35 cellular contexts compared by ENCODE assay signal in the genomic region with DNA sequence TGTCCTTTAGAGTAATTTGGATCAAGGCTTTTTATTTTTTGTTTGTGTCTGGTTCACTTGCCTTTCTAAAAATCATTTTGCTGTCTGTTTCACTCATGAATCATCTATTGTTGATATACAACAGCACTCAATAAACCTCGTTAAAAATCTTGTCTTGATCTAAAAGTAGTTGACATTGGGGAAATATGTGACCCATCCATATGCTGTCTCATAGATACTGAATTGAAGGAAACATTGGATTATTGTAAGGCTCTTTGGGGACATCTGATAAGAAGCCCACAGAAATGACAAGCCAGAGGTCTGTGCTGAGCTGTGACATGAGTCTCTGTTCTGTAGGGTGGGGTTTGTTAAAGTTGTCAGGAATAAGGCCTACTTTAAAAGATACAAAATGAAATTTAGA.
"Had no signal": no experiment of that assay in that cellular context is flagged by ENCODE, and none has a peak within 500 bp of the region (broad histone marks: within the 10 kb centered on the region; RNA-seq: fewer than 3 reads in every experiment).

No MANE protein-coding gene starts in this region.

- DNase-seq: activated B cell treated with CpG ODN at 0.5 μM for 24 hours; activated CD4-positive, alpha-beta memory T cell treated with anti-CD3 and anti-CD28 coated beads for 36 hours; activated CD4-positive, alpha-beta T cell treated with anti-CD3 and anti-CD28 coated beads for 4 hours; activated CD4-positive, alpha-beta T cell treated with anti-CD3 and anti-CD28 coated beads, Interleukin-2, amount 50 U/mL, for 1 hour; activated CD4-positive, CD25-positive, alpha-beta regulatory T cell treated with anti-CD3 and anti-CD28 coated beads, Interleukin-2, amount 50 U/mL, for 72 hours; activated CD8-positive, alpha-beta memory T cell treated with anti-CD3 and anti-CD28 coated beads, Interleukin-2, amount 50 U/mL, for 4 hours; activated gamma-delta T cell treated with Interleukin-2 at 50 U/mL for 16 hours; activated naive CD4-positive, alpha-beta T cell treated with anti-CD3 and anti-CD28 coated beads for 36 hours; activated T-cell treated with anti-CD3 and anti-CD28 coated beads for 4 hours; activated T-cell treated with anti-CD3 and anti-CD28 coated beads, Interleukin-2, amount 50 U/mL, for 4 hours; adrenal gland; body of pancreas; Kasumi-1; KG1; MM.1S; NCI-H1092 treated with DMSO at 0.1 percent for 48 hours; NCI-H1417; NCI-H146; NCI-H187; NCI-H2029 treated with DMSO at 0.1 percent for 48 hours; NCI-H2107; NCI-H2171; NCI-H510A; NCI-H526; NCI-H748 treated with DMSO at 0.1 percent for 48 hours; NK-92 treated with Interleukin-12 subunit alpha and Interleukin-12 subunit beta, amount 100 ng/mL, for 24 hours; PC-3; Peyer's patch; RPMI8226; T-cell; T-helper 17 cell had no signal

- H3K9me3 ChIP-seq: adrenal gland, body of pancreas, breast epithelium, Peyer's patch had no signal

- H3K27ac ChIP-seq: adrenal gland, body of pancreas, breast epithelium, Peyer's patch, SK-N-MC, VCaP had no signal

- H3K4me1 ChIP-seq: adrenal gland, body of pancreas, breast epithelium, Peyer's patch had no signal

- ATAC-seq: activated naive CD4-positive, alpha-beta T cell treated with anti-CD3 and anti-CD28 coated beads, Interleukin-2, amount 50 U/mL, for 72 hours; activated T-cell treated with anti-CD3 and anti-CD28 coated beads, Interleukin-2, amount 50 U/mL, for 4 hours; body of pancreas; PC-3; T-cell; T-helper 17 cell had no signal

- H3K4me3 ChIP-seq: adrenal gland, body of pancreas, breast epithelium, Peyer's patch, SK-N-MC had no signal

- H3K27me3 ChIP-seq: adrenal gland, body of pancreas, breast epithelium, Peyer's patch had no signal

- H3K36me3 ChIP-seq: adrenal gland, breast epithelium, Peyer's patch had no signal
